8 cellular contexts compared by ENCODE assay signal in the genomic region with DNA sequence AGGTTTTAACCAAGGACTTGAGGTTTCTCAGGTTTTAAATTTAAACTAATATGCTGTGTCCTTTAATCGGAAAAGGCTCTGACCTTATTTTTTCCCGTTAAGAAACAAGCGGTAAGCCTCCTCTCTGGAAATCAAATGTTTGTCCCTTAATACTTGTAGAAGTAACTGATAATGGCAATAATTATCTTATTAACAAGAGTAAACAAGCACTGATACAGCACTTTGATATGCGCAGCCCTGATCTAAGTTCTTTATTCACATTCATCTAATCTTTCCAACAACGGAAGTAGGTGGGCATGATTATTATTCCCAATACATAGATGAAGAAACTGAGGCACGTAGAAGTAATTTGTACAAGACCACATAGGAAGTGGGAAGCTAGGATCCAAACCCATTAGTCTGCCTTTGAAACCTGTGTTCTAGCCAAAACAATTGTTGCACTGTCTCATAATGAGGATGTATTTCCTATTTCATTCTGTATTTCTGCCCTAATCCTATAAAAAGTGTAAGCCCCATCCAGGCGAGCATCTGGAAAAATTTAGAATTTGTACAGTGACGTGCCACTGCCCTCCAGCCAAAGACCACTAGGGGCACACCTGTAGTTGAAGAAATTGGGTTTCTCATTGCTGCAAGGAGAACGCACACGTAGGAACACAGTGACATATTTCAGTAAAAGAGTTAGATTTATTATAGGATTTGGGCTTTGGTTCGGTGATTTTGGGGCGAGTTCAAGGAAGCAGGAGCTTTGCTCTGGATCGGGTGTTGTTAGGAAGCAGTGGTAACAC. TPM values are rescaled to one million over a fixed set of nuclear protein-coding genes. Genes with fewer than 3 reads are reported as not detected.
DNase-seq lines count a peak whose midpoint lies in the region; ATAC-seq and TF ChIP-seq lines count a peak whose summit lies in the region.

No MANE protein-coding gene starts in this region.

- peak overlapping the region; percentile 88 to 92 (median 90) for H3K27ac ChIP-seq in gastroesophageal sphincter

- peaks cover 0 to 12% (median 0%) of the 10 kb centered on the region in 3 donors for H3K4me1 ChIP-seq in gastroesophageal sphincter

- H3K36me3 ChIP-seq in gastroesophageal sphincter = no peaks in the 10 kb centered on the region

- WGBS in gastroesophageal sphincter (ENCODE audit: low coverage in 1 of 2), 2 donors = 37 to 45% methylated on average over 11 to 13 of the region's 13 CpGs

- no peaks in the 10 kb centered on the region for H3K36me3 Mint-ChIP-seq in stimulated activated effector memory CD8-positive, alpha-beta T cell treated with anti-CD3 and anti-CD28 coated beads, Interleukin-12 subunit alpha, Interleukin-12 subunit beta, amount 100 ng/mL, for 72 hours

- TF ChIP-seq POLR2A in gastroesophageal sphincter (IDR thresholded peaks at IDR 0.05) = no peak
- TF ChIP-seq POLR2A in GM18505 (IDR thresholded peaks at IDR 0.05; ENCODE audit: borderline replicate concordance, extremely low read depth, insufficient read depth, insufficient read length) = no peak

- peak overlapping the region in 1 of 2 donors; percentile 65 for H3K4me3 ChIP-seq in gastroesophageal sphincter

- H3K27ac Mint-ChIP-seq in stimulated activated effector memory CD8-positive, alpha-beta T cell treated with anti-CD3 and anti-CD28 coated beads, Interleukin-12 subunit alpha, Interleukin-12 subunit beta, amount 100 ng/mL, for 72 hours = peak overlapping the region; percentile 85

- no peaks in the 10 kb centered on the region for H3K9me3 Mint-ChIP-seq in stimulated activated effector memory CD8-positive, alpha-beta T cell treated with anti-CD3 and anti-CD28 coated beads, Interleukin-12 subunit alpha, Interleukin-12 subunit beta, amount 100 ng/mL, for 72 hours

- no peak for TF ChIP-seq EP300 in gastroesophageal sphincter (IDR thresholded peaks at IDR 0.05)

- peak overlapping the region; percentile 68 for H3K4me3 Mint-ChIP-seq in stimulated activated effector memory CD8-positive, alpha-beta T cell treated with anti-CD3 and anti-CD28 coated beads, Interleukin-12 subunit alpha, Interleukin-12 subunit beta, amount 100 ng/mL, for 72 hours

- H3K27me3 ChIP-seq in gastroesophageal sphincter = no peaks in the 10 kb centered on the region

- TF ChIP-seq CTCF in gastroesophageal sphincter (IDR thresholded peaks at IDR 0.05) = peak in 1 of 4 experiments; percentile 28

- ATAC-seq in gastroesophageal sphincter (no peak), GM18505 (IDR thresholded peaks at IDR 0.05; ENCODE audit: unreplicated experiment) (no peak)
- no peak for ATAC-seq in stimulated activated effector memory CD8-positive, alpha-beta T cell treated with anti-CD3 and anti-CD28 coated beads, Interleukin-12 subunit alpha, Interleukin-12 subunit beta, amount 100 ng/mL, for 72 hours

- H3K9me3 ChIP-seq in gastroesophageal sphincter = no peaks in the 10 kb centered on the region

- DNase-seq in activated CD4-positive, alpha-beta T cell treated with anti-CD3 and anti-CD28 coated beads for 48 hours = peak; percentile 15
- DNase-seq in activated CD4-positive, alpha-beta T cell treated with anti-CD3 and anti-CD28 coated beads, Interleukin-2, amount 50 U/mL, for 48 hours = no peak
- DNase-seq in SW480 (ENCODE audit: low spot score) (peak; percentile 28), NOMO-1 (lab: John Stamatoyannopoulos, UW; ENCODE audit: unreplicated experiment in 2 of 2) (no peak), glomerular visceral epithelial cell (ENCODE audit: extremely low spot score) (no peak)
- no peak for DNase-seq in stimulated activated effector memory CD8-positive, alpha-beta T cell treated with anti-CD3 and anti-CD28 coated beads, Interleukin-12 subunit alpha, Interleukin-12 subunit beta, amount 100 ng/mL, for 72 hours (ENCODE audit: low spot score in 2 of 2)

- peaks cover 6% of the 10 kb centered on the region for H3K4me1 Mint-ChIP-seq in stimulated activated effector memory CD8-positive, alpha-beta T cell treated with anti-CD3 and anti-CD28 coated beads, Interleukin-12 subunit alpha, Interleukin-12 subunit beta, amount 100 ng/mL, for 72 hours

RNA-seq across cellular contexts. Expression of a gene that starts 0.6 kb away (rescaled TPM):
- total RNA-seq in gastroesophageal sphincter = under 1 TPM in 1 of 4 donors, not detected in 3; 0.15 TPM

RNA-seq across cellular contexts. Expression of a gene that starts 0.7 kb away (rescaled TPM):
- total RNA-seq in gastroesophageal sphincter = 10 to 100 TPM in 1 of 4 donors, 1 to 10 TPM in 3; 4.5 to 19.8 (median 8.7) TPM

Comparison
In these comparisons a context has a peak if more than half of its experiments do, and no peak if none do; other contexts are left out.
1. DNase-seq: peak in activated CD4-positive, alpha-beta T cell treated with anti-CD3 and anti-CD28 coated beads for 48 hours (single experiment) and SW480 (single experiment); none in activated CD4-positive, alpha-beta T cell treated with anti-CD3 and anti-CD28 coated beads, Interleukin-2, amount 50 U/mL, for 48 hours (0 of 2), stimulated activated effector memory CD8-positive, alpha-beta T cell treated with anti-CD3 and anti-CD28 coated beads, Interleukin-12 subunit alpha, Interleukin-12 subunit beta, amount 100 ng/mL, for 72 hours (0 of 2), NOMO-1 (0 of 2) and glomerular visceral epithelial cell (single experiment).